ENCODE assay signal across 9 cellular contexts in genomic region chr1:151494741-151495281, GRCh38. TPM values are rescaled to one million over a fixed set of nuclear protein-coding genes. Genes with fewer than 3 reads are reported as not detected.
A peak's percentile ranks its signal among the peaks of the same experiment; 100 is the strongest.
DNase-seq lines count a peak whose midpoint lies in the region; ATAC-seq and TF ChIP-seq lines count a peak whose summit lies in the region.
"Had no signal": no experiment of that assay in that cellular context is flagged by ENCODE, and none has a peak within 500 bp of the region (broad histone marks: within the 10 kb centered on the region; RNA-seq: fewer than 3 reads in every experiment).

No MANE protein-coding gene starts in this region.

- DNase-seq in CD8-positive, alpha-beta T cell = no peak
- DNase-seq in medulla oblongata (ENCODE audit: extremely low spot score) (peak; percentile 48), coronary artery (ENCODE audit: low spot score) (no peak)
- DNase-seq: stimulated activated naive CD4-positive, alpha-beta T cell had no signal

- no peak overlapping the region for H3K27ac ChIP-seq in CD8-positive, alpha-beta T cell (ENCODE audit: low read depth, low read length)
- H3K27ac ChIP-seq in angular gyrus (ENCODE audit: low read depth, low read length) (peak overlapping the region; percentile 93), coronary artery (no peak overlapping the region)

- no peak overlapping the region for H3K4me3 Mint-ChIP-seq in CD8-positive, alpha-beta T cell

- no peaks in the 10 kb centered on the region for H3K36me3 ChIP-seq in CD8-positive, alpha-beta T cell (ENCODE audit: insufficient read depth, low read length)

- CTCF ChIA-PET in CD8-positive, alpha-beta T cell (lab: Charles Lee) = interaction anchor here (0.9 to 1.1 kb wide), 2 partner anchors 9 to 342 kb away, joined by 3 to 4 read pairs; no protein-coding TSS in a partner anchor

- TF ChIP-seq POLR2A in GM18505 (IDR thresholded peaks at IDR 0.05; ENCODE audit: borderline replicate concordance, extremely low read depth, insufficient read depth, insufficient read length) = no peak

- TF ChIP-seq CTCF in CD8-positive, alpha-beta T cell (IDR thresholded peaks at IDR 0.05) = no peak
- no peak for TF ChIP-seq CTCF in coronary artery (IDR thresholded peaks at IDR 0.05)

- no peak overlapping the region for H3K4me3 ChIP-seq in CD8-positive, alpha-beta T cell (ENCODE audit: low read depth, low read length)
- no peak overlapping the region for H3K4me3 ChIP-seq in coronary artery

- no peaks in the 10 kb centered on the region for H3K9me3 ChIP-seq in CD8-positive, alpha-beta T cell (ENCODE audit: low read length)

- no peaks in the 10 kb centered on the region for H3K4me1 ChIP-seq in CD8-positive, alpha-beta T cell (ENCODE audit: insufficient read depth, low read length)

- no peak overlapping the region for H3K27ac Mint-ChIP-seq in CD8-positive, alpha-beta T cell

- no peaks in the 10 kb centered on the region for H3K4me1 Mint-ChIP-seq in CD8-positive, alpha-beta T cell (ENCODE audit: low read depth)

- peak; percentile 36 for ATAC-seq in CD8-positive, alpha-beta T cell
- ATAC-seq in HG02610 (IDR thresholded peaks at IDR 0.05; ENCODE audit: unreplicated experiment) = peak; percentile 51
- ATAC-seq in GM18505 (IDR thresholded peaks at IDR 0.05; ENCODE audit: unreplicated experiment) = no peak
- no peak for ATAC-seq in GM21526 (IDR thresholded peaks at IDR 0.05; ENCODE audit: low FRiP score, unreplicated experiment)
- no peak for ATAC-seq in HG02885 (IDR thresholded peaks at IDR 0.05; ENCODE audit: poor library complexity, unreplicated experiment)

- no peaks in the 10 kb centered on the region for H3K9me3 Mint-ChIP-seq in CD8-positive, alpha-beta T cell

- POLR2A ChIA-PET in CD8-positive, alpha-beta T cell (lab: Charles Lee) = interaction anchor here (0.6 to 0.7 kb wide), 2 partner anchors 12 to 1569 kb away, joined by 3 read pairs; no protein-coding TSS in a partner anchor

- intact Hi-C loops in CD8-positive, alpha-beta T cell (cut with DNase I, micrococcal nuclease) = no loop called here

- no peaks in the 10 kb centered on the region for H3K36me3 Mint-ChIP-seq in CD8-positive, alpha-beta T cell

- H3K27me3 Mint-ChIP-seq in CD8-positive, alpha-beta T cell (ENCODE audit: low read depth) = no peaks in the 10 kb centered on the region

- H3K27me3 ChIP-seq in CD8-positive, alpha-beta T cell (ENCODE audit: insufficient read depth, low read length) = no peaks in the 10 kb centered on the region

RNA-seq across cellular contexts. Expression of gene CGN, which starts 16.4 kb away (rescaled TPM):
- under 1 TPM; 0.28 to 0.49 TPM for total RNA-seq in CD8-positive, alpha-beta T cell

RNA-seq across cellular contexts. Expression of gene POGZ, which starts 35.5 kb away (rescaled TPM):
- total RNA-seq in CD8-positive, alpha-beta T cell = 10 to 100 TPM; 85.4 to 88.0 TPM

RNA-seq across cellular contexts. Expression of gene TUFT1, which starts 45.3 kb away (rescaled TPM):
- total RNA-seq in CD8-positive, alpha-beta T cell = 1 to 10 TPM; 8.5 TPM

Comparison
In these comparisons a context has a peak if more than half of its experiments do, and no peak if none do; other contexts are left out.
1. ATAC-seq: peak in CD8-positive, alpha-beta T cell (single experiment) and HG02610 (single experiment); none in GM18505 (single experiment), GM21526 (single experiment) and HG02885 (single experiment).